Comparison of ENCODE assay signal across 27 cellular contexts in genomic region chr14:100470523-100470897, GRCh38.
DNase-seq lines count a peak whose midpoint lies in the region; FAIRE-seq and TF ChIP-seq lines count a peak whose summit lies in the region.
"Had no signal": no experiment of that assay in that cellular context is flagged by ENCODE, and none has a peak within 500 bp of the region (broad histone marks: within the 10 kb centered on the region; RNA-seq: fewer than 3 reads in every experiment).

No MANE protein-coding gene starts in this region.

- TF ChIP-seq CTCF in BE2C (IDR thresholded peaks at IDR 0.05; ENCODE audit: low read depth, low read length) = peak; percentile 51
- peak; percentile 54 for TF ChIP-seq CTCF in endodermal cell (conservative IDR thresholded peaks at IDR 0.05)

- peaks cover 3% of the 10 kb centered on the region for H3K36me3 Mint-ChIP-seq in endodermal cell (ENCODE audit: low read depth)
- H3K36me3 Mint-ChIP-seq: activated CD8-positive, alpha-beta memory T cell treated with anti-CD3 and anti-CD28 coated beads, Interleukin-2, amount 10 ng/mL, durations not matched to agents 7 days and 5 days had no signal

- H3K36me3 ChIP-seq in BE2C (no peaks in the 10 kb centered on the region; the same call in 1 of the 2 replicates), endodermal cell (ENCODE audit: control insufficient read depth, insufficient read depth, low read length) (peaks cover 4% of the 10 kb centered on the region)
- H3K36me3 ChIP-seq: transverse colon had no signal

- H3K4me3 ChIP-seq in BE2C (ENCODE audit: low read depth, low read length) (no peak overlapping the region), endodermal cell (ENCODE audit: low read length) (no peak overlapping the region)
- H3K4me3 ChIP-seq: body of pancreas, SK-N-MC, transverse colon had no signal

- H3K9me3 ChIP-seq in BE2C (no peaks in the 10 kb centered on the region), endodermal cell (ENCODE audit: control insufficient read depth, low read length) (no peaks in the 10 kb centered on the region)
- H3K9me3 ChIP-seq: body of pancreas, transverse colon had no signal

- H3K4me1 Mint-ChIP-seq in endodermal cell = peaks cover 5% of the 10 kb centered on the region

- H3K9me3 Mint-ChIP-seq in endodermal cell = no peaks in the 10 kb centered on the region
- H3K9me3 Mint-ChIP-seq: activated CD4-positive, alpha-beta T cell treated with anti-CD3 and anti-CD28 coated beads, Interleukin-2, amount 10 ng/mL, durations not matched to agents 24 days and 14 days; activated T-cell treated with anti-CD3 and anti-CD28 coated beads, Interleukin-2, amount 50 U/mL, for 72 hours; mesothelial cell of epicardium; naive B cell had no signal

- 91% methylated on average over 2 of the region's 2 CpGs; no CpG with 5 or more reads in 1 of the 2 experiments for WGBS in endodermal cell (ENCODE audit: insufficient coverage in 1 of 2, insufficient read length in 1 of 2), 2 experiments

- peaks cover 2% of the 10 kb centered on the region for H3K27me3 Mint-ChIP-seq in endodermal cell (ENCODE audit: insufficient read depth)
- H3K27me3 Mint-ChIP-seq: activated CD4-positive, alpha-beta T cell treated with anti-CD3 and anti-CD28 coated beads, Interleukin-2, amount 10 ng/mL, durations not matched to agents 24 days and 14 days; activated CD8-positive, alpha-beta memory T cell treated with anti-CD3 and anti-CD28 coated beads, Interleukin-2, amount 10 ng/mL, durations not matched to agents 7 days and 5 days; naive B cell; T-helper 17 cell had no signal

- DNase-seq in DMS53 (lab: John Stamatoyannopoulos, UW) (peak; percentile 23), DMS53 treated with DMSO at 0.1 percent for 48 hours (lab: John Stamatoyannopoulos, UW; ENCODE audit: unreplicated experiment) (no peak), BE2C (peak; percentile 47), NCI-H1694 treated with DMSO at 0.1 percent for 48 hours (lab: John Stamatoyannopoulos, UW) (peak; percentile 64), endodermal cell (no peak), activated T-cell treated with anti-CD3 and anti-CD28 coated beads for 4 hours (no peak), AG08396 (ENCODE audit: low spot score) (no peak), HTR-8/SVneo (ENCODE audit: insufficient read length, low spot score) (no peak)
- DNase-seq: 8988T; activated CD4-positive, alpha-beta T cell treated with anti-CD3 and anti-CD28 coated beads, Interleukin-2, amount 10 ng/mL, durations not matched to agents 24 days and 14 days; activated naive CD4-positive, alpha-beta T cell treated with Interleukin-2 at 50 U/mL for 16 hours; body of pancreas; GDM1; KG1; naive B cell; NCI-H1436 treated with DMSO at 0.1 percent for 48 hours; NCI-H526; nucleus accumbens; stimulated activated CD4-positive, alpha-beta T cell treated with anti-CD3 and anti-CD28 coated beads, Interleukin-2, amount 100 ng/mL, for 24 hours; T-helper 17 cell; transverse colon had no signal

- H3K27ac Mint-ChIP-seq in endodermal cell = no peak overlapping the region
- H3K27ac Mint-ChIP-seq: activated CD4-positive, alpha-beta T cell treated with anti-CD3 and anti-CD28 coated beads, Interleukin-2, amount 10 ng/mL, durations not matched to agents 24 days and 14 days; activated CD8-positive, alpha-beta memory T cell treated with anti-CD3 and anti-CD28 coated beads, Interleukin-2, amount 10 ng/mL, durations not matched to agents 7 days and 5 days; activated T-cell treated with anti-CD3 and anti-CD28 coated beads, Interleukin-2, amount 50 U/mL, for 72 hours; mesothelial cell of epicardium; T-helper 17 cell had no signal

- no peak overlapping the region for H3K9ac ChIP-seq in endodermal cell (ENCODE audit: extremely low read depth, low read length, poor library complexity, severe bottlenecking)

- peaks cover 29% of the 10 kb centered on the region for H3K4me1 ChIP-seq in BE2C
- H3K4me1 ChIP-seq in endodermal cell (ENCODE audit: control insufficient read depth, insufficient read depth, low read length) = peaks cover 2% of the 10 kb centered on the region
- H3K4me1 ChIP-seq: transverse colon had no signal

- H3K27me3 ChIP-seq in BE2C (no peaks in the 10 kb centered on the region), endodermal cell (ENCODE audit: control insufficient read depth, insufficient read depth, low read length, poor library complexity, severe bottlenecking) (no peaks in the 10 kb centered on the region)
- H3K27me3 ChIP-seq: body of pancreas, transverse colon had no signal

- FAIRE-seq in HTR-8/SVneo (lab: Jason Lieb, UNC) = no peak
- FAIRE-seq: endothelial cell of umbilical vein, keratinocyte had no signal

- no peak overlapping the region for H3K4me3 Mint-ChIP-seq in endodermal cell
- H3K4me3 Mint-ChIP-seq: activated CD4-positive, alpha-beta T cell treated with anti-CD3 and anti-CD28 coated beads, Interleukin-2, amount 10 ng/mL, durations not matched to agents 24 days and 14 days; activated CD8-positive, alpha-beta memory T cell treated with anti-CD3 and anti-CD28 coated beads, Interleukin-2, amount 10 ng/mL, durations not matched to agents 7 days and 5 days; activated T-cell treated with anti-CD3 and anti-CD28 coated beads, Interleukin-2, amount 50 U/mL, for 72 hours; mesothelial cell of epicardium; naive B cell; T-helper 17 cell had no signal

- H3K27ac ChIP-seq in endodermal cell (ENCODE audit: low read depth, low read length) = no peak overlapping the region
- H3K27ac ChIP-seq: SK-N-MC, transverse colon had no signal

Comparison
In these comparisons a context has a peak if more than half of its experiments do, and no peak if none do; other contexts are left out.
1. DNase-seq: peak in DMS53 (single experiment), BE2C (single experiment) and NCI-H1694 treated with DMSO at 0.1 percent for 48 hours (single experiment); none in DMS53 treated with DMSO at 0.1 percent for 48 hours (single experiment), endodermal cell (single experiment), activated T-cell treated with anti-CD3 and anti-CD28 coated beads for 4 hours (single experiment), AG08396 (single experiment) and HTR-8/SVneo (single experiment).